8 cellular contexts compared by ENCODE assay signal in the genomic region with DNA sequence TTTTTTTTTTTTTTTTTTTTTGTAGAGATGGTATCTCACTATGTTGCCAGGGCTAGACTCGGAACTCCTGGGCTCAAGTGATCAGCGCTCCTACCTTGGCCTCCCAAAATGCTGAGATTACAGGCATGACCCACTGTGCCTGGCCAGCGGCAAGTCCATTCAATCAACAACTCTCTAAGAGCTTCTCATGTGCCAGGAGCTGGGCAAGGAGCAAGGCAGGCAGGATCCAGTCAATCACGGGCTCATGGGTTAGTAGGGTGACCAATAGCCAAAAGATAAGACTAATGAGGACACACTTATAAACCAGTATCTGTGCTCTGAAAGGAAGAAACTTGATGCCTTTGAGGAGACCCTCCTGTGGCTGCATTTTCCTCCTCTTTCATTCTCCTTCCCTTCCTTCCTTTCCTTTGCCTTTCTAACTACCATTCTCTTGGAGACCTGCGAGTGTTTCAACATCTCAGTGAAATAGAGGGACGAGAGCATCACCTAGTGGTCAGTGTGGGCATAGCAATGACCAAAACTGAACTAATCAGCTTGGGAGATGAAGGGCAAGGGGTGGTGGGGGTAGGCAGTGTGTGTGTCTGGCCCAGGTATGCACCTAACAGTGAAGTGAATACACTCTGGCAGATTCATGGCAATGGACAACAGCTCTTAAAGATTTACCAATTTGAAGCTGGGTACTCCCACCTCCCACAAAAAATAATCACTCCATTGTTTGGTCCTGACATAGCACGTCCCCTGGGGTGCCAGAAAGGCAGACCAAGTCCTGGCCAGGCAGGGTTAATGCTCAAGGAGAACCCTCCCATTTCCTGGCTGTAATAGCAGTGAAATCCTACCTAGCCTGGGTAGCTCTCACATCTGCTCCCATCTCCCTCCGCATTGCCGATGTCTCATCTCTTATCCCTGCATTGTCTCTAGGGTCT. TPM values are rescaled to one million over a fixed set of nuclear protein-coding genes. Genes with fewer than 3 reads are reported as not detected.
DNase-seq lines count a peak whose midpoint lies in the region; ATAC-seq and TF ChIP-seq lines count a peak whose summit lies in the region.

No MANE protein-coding gene starts in this region.

- 0 out of 4 replicates have a peak, but pooled peaks of 1 of the 2 experiments have one; percentile 10 for TF ChIP-seq EP300 in SK-N-SH (IDR thresholded peaks at IDR 0.05; ENCODE audit: borderline replicate concordance in 1 of 2, low read depth in 1 of 2, low read length in 1 of 2)

- H3K9me3 ChIP-seq in Loucy (ENCODE audit: insufficient read depth, low read depth, low read length) = no peaks in the 10 kb centered on the region
- H3K9me3 ChIP-seq in SK-N-SH = no peaks in the 10 kb centered on the region
- H3K9me3 ChIP-seq in prostate gland = no peaks in the 10 kb centered on the region
- H3K9me3 ChIP-seq in vagina = no peaks in the 10 kb centered on the region

- no peaks in the 10 kb centered on the region for H4K20me1 ChIP-seq in Loucy (ENCODE audit: insufficient read depth, low read length, poor library complexity, severe bottlenecking)
- H4K20me1 ChIP-seq in SK-N-SH (ENCODE audit: insufficient read depth) = no peaks in the 10 kb centered on the region

- intact Hi-C loops in head of caudate nucleus (cut with DNase I) = no loop called here
- intact Hi-C loops in prostate gland (cut with DNase I) = loop anchor here (2.0 to 10.0 kb wide), 3 partner anchors 180 to 576 kb away; no protein-coding TSS in a partner anchor
- intact Hi-C loops in vagina (cut with DNase I) = no loop called here

- H3K4me2 ChIP-seq in Loucy (ENCODE audit: low read depth, low read length, poor library complexity, severe bottlenecking) (no peak overlapping the region), SK-N-SH (no peak overlapping the region; the same call in 1 of the 2 replicates)

- H3K27ac ChIP-seq in SK-N-SH (ENCODE audit: low read depth in 2 of 2, low read length in 1 of 2) = no peak overlapping the region; a peak in 1 of 4 replicates
- H3K27ac ChIP-seq in prostate gland = no peak overlapping the region
- no peak overlapping the region for H3K27ac ChIP-seq in vagina

- no peaks in the 10 kb centered on the region for H3K9me2 ChIP-seq in Loucy (replicated peaks; ENCODE audit: low read depth, low read length)
- H3K9me2 ChIP-seq in SK-N-SH = no peaks in the 10 kb centered on the region

- no peaks in the 10 kb centered on the region for H3K27me3 ChIP-seq in Loucy (ENCODE audit: insufficient read depth, low read length, poor library complexity, severe bottlenecking)
- H3K27me3 ChIP-seq in SK-N-SH (ENCODE audit: insufficient read depth) = no peaks in the 10 kb centered on the region
- no peaks in the 10 kb centered on the region for H3K27me3 ChIP-seq in prostate gland (replicated peaks; ENCODE audit: insufficient read depth)
- no peaks in the 10 kb centered on the region for H3K27me3 ChIP-seq in vagina

- DNase-seq in EH (ENCODE audit: low read depth) = peak; percentile 75
- DNase-seq in SK-N-SH = peak; percentile 67
- DNase-seq in activated naive CD4-positive, alpha-beta T cell treated with Interleukin-2 at 50 U/mL for 16 hours = peak; percentile 80
- peak; percentile 13 to 94 (median 83) for DNase-seq in head of caudate nucleus
- DNase-seq in prostate gland (ENCODE audit: low spot score) = peak; percentile 75
- DNase-seq in vagina (ENCODE audit: extremely low spot score in 2 of 2) = no peak

- WGBS in SK-N-SH (ENCODE audit: low lambda C conversion rate) = 57% methylated on average over 8 of the region's 9 CpGs
- 39% methylated on average over 9 of the region's 9 CpGs for WGBS in prostate gland

- H3K9ac ChIP-seq in Loucy (ENCODE audit: low read depth, low read length, poor library complexity, severe bottlenecking) (no peak overlapping the region), SK-N-SH (no peak overlapping the region)

- no peak for ATAC-seq in HG03378 (IDR thresholded peaks at IDR 0.05; ENCODE audit: unreplicated experiment)

- no peak overlapping the region for H2AFZ ChIP-seq in Loucy (ENCODE audit: low read length)
- H2AFZ ChIP-seq in SK-N-SH (ENCODE audit: low read depth) = no peak overlapping the region

- POLR2A ChIA-PET in SK-N-SH (lab: Yijun Ruan, JAX) = interaction anchor here (0.6 to 1.6 kb wide), 8 partner anchors 12 to 254 kb away, joined by 3 to 9 read pairs (median 6); partner anchors contain the start of genes COX5A, CSK, FAM219B and SCAMP5

- H3K4me3 ChIP-seq in Loucy (ENCODE audit: low read length, poor library complexity, severe bottlenecking) (no peak overlapping the region), SK-N-SH (ENCODE audit: low read depth in 2 of 2, low read length in 1 of 2) (no peak overlapping the region; a peak in 1 of 4 replicates), prostate gland (no peak overlapping the region), vagina (no peak overlapping the region)

- TF ChIP-seq POLR2A in prostate gland (IDR thresholded peaks at IDR 0.05) (no peak), vagina (IDR thresholded peaks at IDR 0.05) (no peak)

- no peaks in the 10 kb centered on the region for H3F3A ChIP-seq in Loucy (ENCODE audit: low read depth)
- H3F3A ChIP-seq in SK-N-SH (replicated peaks; ENCODE audit: insufficient read depth) = no peaks in the 10 kb centered on the region

- TF ChIP-seq CTCF in Loucy (conservative IDR thresholded peaks at IDR 0.05; ENCODE audit: low read length) (peak; percentile 100), SK-N-SH (IDR thresholded peaks at IDR 0.05) (peak; percentile 98), prostate gland (IDR thresholded peaks at IDR 0.05) (peak; percentile 93 to 98 (median 96)), vagina (IDR thresholded peaks at IDR 0.05) (peak; percentile 70 to 98 (median 95))

- H3K4me1 ChIP-seq in Loucy (ENCODE audit: insufficient read depth, low read length, poor library complexity, severe bottlenecking) = no peaks in the 10 kb centered on the region
- H3K4me1 ChIP-seq in SK-N-SH (ENCODE audit: control insufficient read depth in 1 of 2, insufficient read depth in 2 of 2, low read depth in 1 of 2, low read length in 1 of 2) = peaks cover 0 to 18% of the 10 kb centered on the region in 2 experiments; a peak in 1 of 4 replicates
- no peaks in the 10 kb centered on the region for H3K4me1 ChIP-seq in prostate gland (replicated peaks)
- peaks cover 18% of the 10 kb centered on the region for H3K4me1 ChIP-seq in vagina

- peak; percentile 96 for TF ChIP-seq RAD21 in SK-N-SH (IDR thresholded peaks at IDR 0.05; ENCODE audit: low read length)

- CTCF ChIA-PET in SK-N-SH (lab: Yijun Ruan, JAX) = interaction anchor here (0.5 to 6.4 kb wide), 64 partner anchors 8 to 1014 kb away, joined by 3 to 165 read pairs (median 5); partner anchors contain the start of genes COX5A, CPLX3, CSK and EDC3

- H3K36me3 ChIP-seq in Loucy (ENCODE audit: insufficient read depth, low read length) (no peaks in the 10 kb centered on the region), SK-N-SH (replicated peaks in 1 of 2; ENCODE audit: control insufficient read depth in 1 of 2, insufficient read depth in 2 of 2, low read length in 1 of 2) (no peaks in the 10 kb centered on the region), prostate gland (no peaks in the 10 kb centered on the region), vagina (no peaks in the 10 kb centered on the region)

- no peaks in the 10 kb centered on the region for H3K79me2 ChIP-seq in Loucy (ENCODE audit: insufficient read depth, low read length)
- H3K79me2 ChIP-seq in SK-N-SH (ENCODE audit: insufficient read depth) = no peaks in the 10 kb centered on the region

TF ChIP-seq in SK-N-SH, 30 proteins besides CTCF, POLR2A, EP300 and RAD21:
- TF ChIP-seq CHD2 (IDR thresholded peaks at IDR 0.05; ENCODE audit: low read length, partially characterized antibody) = no peak
- TF ChIP-seq MXI1 (IDR thresholded peaks at IDR 0.05; ENCODE audit: low read depth, low read length) = peak; percentile 43; the same call in 1 of the 2 replicates
- peak; percentile 87 for TF ChIP-seq SMC3 (IDR thresholded peaks at IDR 0.05; ENCODE audit: low read depth, low read length)
- 0 out of 2 replicates have a peak, but pooled peaks have one; percentile 25 for TF ChIP-seq RFX5 (IDR thresholded peaks at IDR 0.05; ENCODE audit: low read length)
- TF ChIP-seq GATA2 (CRISPR knock-in tag; IDR thresholded peaks at IDR 0.05) = peak; percentile 18; the same call in 1 of the 2 replicates
- TF ChIP-seq, protein P1, sequence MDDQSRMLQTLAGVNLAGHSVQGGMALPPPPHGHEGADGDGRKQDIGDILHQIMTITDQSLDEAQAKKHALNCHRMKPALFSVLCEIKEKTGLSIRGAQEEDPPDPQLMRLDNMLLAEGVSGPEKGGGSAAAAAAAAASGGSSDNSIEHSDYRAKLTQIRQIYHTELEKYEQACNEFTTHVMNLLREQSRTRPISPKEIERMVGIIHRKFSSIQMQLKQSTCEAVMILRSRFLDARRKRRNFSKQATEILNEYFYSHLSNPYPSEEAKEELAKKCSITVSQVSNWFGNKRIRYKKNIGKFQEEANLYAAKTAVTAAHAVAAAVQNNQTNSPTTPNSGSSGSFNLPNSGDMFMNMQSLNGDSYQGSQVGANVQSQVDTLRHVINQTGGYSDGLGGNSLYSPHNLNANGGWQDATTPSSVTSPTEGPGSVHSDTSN (IDR thresholded peaks at IDR 0.05) = no peak

RNA-seq across cellular contexts. Expression of gene RPP25, which starts 6.2 kb away (rescaled TPM):
- polyA plus RNA-seq in SK-N-SH (2012; rRNA removed) = 1.7 TPM in 2 replicates
- polyA plus RNA-seq in SK-N-SH (2012; cell fraction: cytosol; rRNA removed) = 1.3 and 2.2 TPM in 2 replicates
- polyA plus RNA-seq in SK-N-SH (2012; cell fraction: nucleus; rRNA removed) = 0.82 and 0.92 TPM in 2 replicates
- total RNA-seq in prostate gland (10 to 100 TPM in 1 of 2 donors, 1 to 10 TPM in 1; 3.8 to 17.6 TPM), vagina (11.3 TPM)

RNA-seq across cellular contexts. Expression of gene COX5A, which starts 12.5 kb away (rescaled TPM):
- 112 and 158 TPM in 2 replicates for polyA plus RNA-seq in SK-N-SH (2012; rRNA removed)
- 226 and 272 TPM in 2 replicates for polyA plus RNA-seq in SK-N-SH (2012; cell fraction: cytosol; rRNA removed)
- polyA plus RNA-seq in SK-N-SH (2012; cell fraction: nucleus; rRNA removed) = 69.9 and 72.9 TPM in 2 replicates
- total RNA-seq in prostate gland = 100 to 1,000 TPM in 1 of 2 donors, 10 to 100 TPM in 1; 93.3 to 171 TPM
- total RNA-seq in vagina = 123 TPM

RNA-seq across cellular contexts. Expression of gene FAM219B, which starts 43.7 kb away (rescaled TPM):
- polyA plus RNA-seq in SK-N-SH (2012; rRNA removed) = 53.0 and 90.2 TPM in 2 replicates
- 32.6 and 36.7 TPM in 2 replicates for polyA plus RNA-seq in SK-N-SH (2012; cell fraction: cytosol; rRNA removed)
- 376 and 407 TPM in 2 replicates for polyA plus RNA-seq in SK-N-SH (2012; cell fraction: nucleus; rRNA removed)
- total RNA-seq in prostate gland (10 to 100 TPM; 66.0 to 71.1 TPM), vagina (51.6 TPM)

RNA-seq across cellular contexts. Expression of gene SCAMP5, which starts 45.0 kb away (rescaled TPM):
- 27.9 and 32.7 TPM in 2 replicates for polyA plus RNA-seq in SK-N-SH (2012; rRNA removed)
- polyA plus RNA-seq in SK-N-SH (2012; cell fraction: cytosol; rRNA removed) = 17.4 and 22.3 TPM in 2 replicates
- polyA plus RNA-seq in SK-N-SH (2012; cell fraction: nucleus; rRNA removed) = 40.8 and 49.0 TPM in 2 replicates
- total RNA-seq in prostate gland (10 to 100 TPM in 1 of 2 donors, 1 to 10 TPM in 1; 6.1 to 24.4 TPM), vagina (6.6 TPM)

Comparison
In these comparisons a context has a peak if more than half of its experiments do, and no peak if none do; other contexts are left out.
1. DNase-seq: peak in EH (single experiment), SK-N-SH (single experiment), activated naive CD4-positive, alpha-beta T cell treated with Interleukin-2 at 50 U/mL for 16 hours (single experiment), head of caudate nucleus (42 of 42) and prostate gland (single experiment); none in vagina (0 of 2).
2. Peak in every context shown above with its lines, with median percentiles within 50 percentile points of each other: CTCF ChIP-seq.